Comparison of ENCODE assay signal across 17 cellular contexts in genomic region chr6:44333273-44333919, GRCh38. TPM values are rescaled to one million over a fixed set of nuclear protein-coding genes. Genes with fewer than 3 reads are reported as not detected.
"Had no signal": no experiment of that assay in that cellular context is flagged by ENCODE, and none has a peak within 500 bp of the region (broad histone marks: within the 10 kb centered on the region; RNA-seq: fewer than 3 reads in every experiment).

No MANE protein-coding gene starts in this region.

- H3K36me3 ChIP-seq: heart right ventricle, sigmoid colon had no signal

- H3K27ac ChIP-seq: psoas muscle, sigmoid colon had no signal

- FAIRE-seq: colon, frontal cortex, islet of Langerhans had no signal

- H3K4me3 Mint-ChIP-seq: activated CD4-positive, alpha-beta memory T cell treated with anti-CD3 and anti-CD28 coated beads, Interleukin-2, amount 10 ng/mL, durations not matched to agents 7 days and 5 days; activated naive CD4-positive, alpha-beta T cell treated with anti-CD3 and anti-CD28 coated beads for 36 hours; memory B cell; natural killer cell; T-helper 2 cell treated with Interferon-gamma antibody and Interleukin-4, amounts not matched to agents 5 μg/mL and 100 μg/mL, for 36 hours had no signal

- H3K4me3 ChIP-seq: heart right ventricle, psoas muscle, sigmoid colon had no signal

- H3K36me3 Mint-ChIP-seq: memory B cell, natural killer cell had no signal

- H3K9me3 Mint-ChIP-seq: activated CD4-positive, alpha-beta memory T cell treated with anti-CD3 and anti-CD28 coated beads, Interleukin-2, amount 10 ng/mL, durations not matched to agents 7 days and 5 days; activated naive CD4-positive, alpha-beta T cell treated with anti-CD3 and anti-CD28 coated beads for 36 hours; memory B cell; natural killer cell; T-helper 2 cell treated with Interferon-gamma antibody and Interleukin-4, amounts not matched to agents 5 μg/mL and 100 μg/mL, for 36 hours had no signal

- H3K9me3 ChIP-seq: heart right ventricle, psoas muscle, sigmoid colon had no signal

- H3K4me1 Mint-ChIP-seq: activated CD4-positive, alpha-beta memory T cell treated with anti-CD3 and anti-CD28 coated beads, Interleukin-2, amount 10 ng/mL, durations not matched to agents 7 days and 5 days; memory B cell; natural killer cell had no signal

- ATAC-seq: psoas muscle had no signal

- DNase-seq: activated CD4-positive, alpha-beta memory T cell treated with anti-CD3 and anti-CD28 coated beads, Interleukin-2, amount 10 ng/mL, durations not matched to agents 7 days and 5 days; activated CD8-positive, alpha-beta memory T cell treated with anti-CD3 and anti-CD28 coated beads, Interleukin-2, amount 50 U/mL, for 48 hours; activated naive CD4-positive, alpha-beta T cell treated with anti-CD3 and anti-CD28 coated beads for 36 hours; heart right ventricle; natural killer cell; psoas muscle; sigmoid colon; stimulated activated naive CD4-positive, alpha-beta T cell; trophoblast cell had no signal

- H3K4me1 ChIP-seq: heart right ventricle, psoas muscle, sigmoid colon had no signal

- H3K27ac Mint-ChIP-seq: activated CD4-positive, alpha-beta memory T cell treated with anti-CD3 and anti-CD28 coated beads, Interleukin-2, amount 10 ng/mL, durations not matched to agents 7 days and 5 days; activated naive CD4-positive, alpha-beta T cell treated with anti-CD3 and anti-CD28 coated beads for 36 hours; memory B cell; natural killer cell; T-helper 2 cell treated with Interferon-gamma antibody and Interleukin-4, amounts not matched to agents 5 μg/mL and 100 μg/mL, for 36 hours had no signal

RNA-seq across cellular contexts. Expression of gene SPATS1, which starts 9.1 kb away (rescaled TPM):
- total RNA-seq: activated CD4-positive, alpha-beta memory T cell treated with anti-CD3 and anti-CD28 coated beads, Interleukin-2, amount 10 ng/mL, durations not matched to agents 7 days and 5 days; activated naive CD4-positive, alpha-beta T cell treated with anti-CD3 and anti-CD28 coated beads for 36 hours; cardiac septum; heart right ventricle; mucosa of gallbladder; natural killer cell; osteoblast; psoas muscle; sigmoid colon had no signal
- polyA plus RNA-seq: heart right ventricle, psoas muscle, sigmoid colon had no signal
